ENCODE assay signal across 15 cellular contexts in genomic region chr14:35526962-35527361, GRCh38.
A peak's percentile ranks its signal among the peaks of the same experiment; 100 is the strongest.
DNase-seq lines count a peak whose midpoint lies in the region; TF ChIP-seq lines count a peak whose summit lies in the region.
"Had no signal": no experiment of that assay in that cellular context is flagged by ENCODE, and none has a peak within 500 bp of the region (broad histone marks: within the 10 kb centered on the region; RNA-seq: fewer than 3 reads in every experiment).

No MANE protein-coding gene starts in this region.

- H3K4me3 ChIP-seq in LNCaP clone FGC (ENCODE audit: low read depth, low read length), result no peak overlapping the region
- H3K4me3 ChIP-seq: A549; BLaER1 treated with 17β-estradiol and CSF1 and Interleukin-3, amounts not matched to agents 10 nM and 100 nM had no signal

- no peak for TF ChIP-seq CTCF in LNCaP clone FGC (IDR thresholded peaks at IDR 0.05; ENCODE audit: control insufficient read depth, extremely low read depth, insufficient read depth)

- DNase-seq in DMS53 (lab: John Stamatoyannopoulos, UW), result peak; percentile 4
- DNase-seq in DMS53 treated with DMSO at 0.1 percent for 48 hours (lab: John Stamatoyannopoulos, UW; ENCODE audit: unreplicated experiment), result no peak
- DNase-seq in NCI-H510A treated with DMSO at 0.1 percent for 48 hours (lab: John Stamatoyannopoulos, UW), result peak; percentile 17
- DNase-seq in NCI-H510A (lab: John Stamatoyannopoulos, UW), result no peak
- DNase-seq in LNCaP clone FGC (ENCODE audit: low read depth), result peak; percentile 79
- DNase-seq in activated gamma-delta T cell (lab: John Stamatoyannopoulos, UW), result no peak
- DNase-seq: AML-193; Caco-2; Calu3; CD4-positive, alpha-beta T cell; CD8-positive, alpha-beta T cell; DMS79 treated with DMSO at 0.1 percent for 48 hours; GF-D8 had no signal

Comparison
In these comparisons a context has a peak if more than half of its experiments do, and no peak if none do; other contexts are left out.
1. DNase-seq: peak in DMS53 (single experiment), NCI-H510A treated with DMSO at 0.1 percent for 48 hours (single experiment) and LNCaP clone FGC (single experiment); none in DMS53 treated with DMSO at 0.1 percent for 48 hours (single experiment), NCI-H510A (single experiment) and activated gamma-delta T cell (single experiment).